Comparison of ENCODE assay signal across 1 cellular context in genomic region chr3:53721187-53721946, GRCh38.
TF ChIP-seq lines count a peak whose summit lies in the region.

No MANE protein-coding gene starts in this region.

TF ChIP-seq in WTC11, 78 proteins besides CTCF, POLR2A, EP300 and RAD21 (continued from another document):
- TF ChIP-seq, protein P1, sequence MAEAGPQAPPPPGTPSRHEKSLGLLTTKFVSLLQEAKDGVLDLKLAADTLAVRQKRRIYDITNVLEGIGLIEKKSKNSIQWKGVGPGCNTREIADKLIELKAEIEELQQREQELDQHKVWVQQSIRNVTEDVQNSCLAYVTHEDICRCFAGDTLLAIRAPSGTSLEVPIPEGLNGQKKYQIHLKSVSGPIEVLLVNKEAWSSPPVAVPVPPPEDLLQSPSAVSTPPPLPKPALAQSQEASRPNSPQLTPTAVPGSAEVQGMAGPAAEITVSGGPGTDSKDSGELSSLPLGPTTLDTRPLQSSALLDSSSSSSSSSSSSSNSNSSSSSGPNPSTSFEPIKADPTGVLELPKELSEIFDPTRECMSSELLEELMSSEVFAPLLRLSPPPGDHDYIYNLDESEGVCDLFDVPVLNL (CRISPR knock-in tag; IDR thresholded peaks at IDR 0.05; ENCODE audit: borderline replicate concordance, low read depth), result no peak
